ENCODE assay signal across 1 cellular context in the genomic region with DNA sequence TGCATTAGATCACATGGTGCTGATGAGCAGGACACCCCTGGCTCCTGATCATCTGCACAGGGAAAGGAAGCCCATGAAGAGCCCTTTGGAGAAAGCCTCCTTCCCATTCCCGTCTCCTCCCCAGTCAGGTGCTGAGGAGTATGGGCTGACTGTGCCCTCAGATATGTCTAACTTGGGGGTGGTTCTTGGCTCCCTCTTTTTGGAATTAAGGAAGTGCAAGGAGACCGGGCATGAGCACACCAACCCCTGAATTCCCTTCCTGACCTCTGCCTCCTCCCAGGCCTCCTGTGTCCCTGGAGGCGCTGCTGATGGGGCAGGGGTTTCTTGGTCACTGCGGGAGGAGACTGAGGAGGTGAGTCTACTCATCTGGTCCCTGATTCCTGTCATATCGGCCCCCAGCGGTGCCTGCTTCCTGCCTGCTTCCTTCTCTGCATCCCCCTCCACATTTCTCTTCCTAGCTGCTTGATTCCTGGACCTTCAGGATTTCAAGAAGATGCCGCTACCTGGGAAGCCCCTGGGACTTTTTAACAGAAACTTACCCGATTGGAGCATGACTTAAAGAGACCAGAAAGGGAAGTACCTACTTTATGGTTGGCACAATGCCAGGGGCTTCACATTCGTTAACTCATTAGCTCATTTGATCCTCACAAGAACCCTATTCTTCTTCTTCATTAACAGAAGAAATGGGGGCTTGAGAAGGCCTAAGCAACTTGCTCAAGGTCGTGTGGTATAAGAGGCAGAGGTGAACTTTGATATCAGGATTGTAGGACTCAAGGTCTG.
TF ChIP-seq lines count a peak whose summit lies in the region.

No MANE protein-coding gene starts in this region.

TF ChIP-seq in SK-N-SH, 30 proteins besides CTCF, POLR2A, EP300 and RAD21 (continued from another document):
- TF ChIP-seq, protein P1, sequence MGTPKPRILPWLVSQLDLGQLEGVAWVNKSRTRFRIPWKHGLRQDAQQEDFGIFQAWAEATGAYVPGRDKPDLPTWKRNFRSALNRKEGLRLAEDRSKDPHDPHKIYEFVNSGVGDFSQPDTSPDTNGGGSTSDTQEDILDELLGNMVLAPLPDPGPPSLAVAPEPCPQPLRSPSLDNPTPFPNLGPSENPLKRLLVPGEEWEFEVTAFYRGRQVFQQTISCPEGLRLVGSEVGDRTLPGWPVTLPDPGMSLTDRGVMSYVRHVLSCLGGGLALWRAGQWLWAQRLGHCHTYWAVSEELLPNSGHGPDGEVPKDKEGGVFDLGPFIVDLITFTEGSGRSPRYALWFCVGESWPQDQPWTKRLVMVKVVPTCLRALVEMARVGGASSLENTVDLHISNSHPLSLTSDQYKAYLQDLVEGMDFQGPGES (IDR thresholded peaks at IDR 0.05; ENCODE audit: low read depth, low read length), result no peak
- TF ChIP-seq GABPA (IDR thresholded peaks at IDR 0.05; ENCODE audit: low read depth) (no peak), NFIC (IDR thresholded peaks at IDR 0.05; ENCODE audit: borderline replicate concordance) (no peak), EZH2phosphoT487 (IDR thresholded peaks at IDR 0.05; ENCODE audit: borderline replicate concordance, low read depth) (no peak), RCOR1 (IDR thresholded peaks at IDR 0.05; ENCODE audit: low read length) (no peak), SMC3 (IDR thresholded peaks at IDR 0.05; ENCODE audit: low read depth, low read length) (no peak), GATA2 (CRISPR knock-in tag; IDR thresholded peaks at IDR 0.05) (no peak), POLR2AphosphoS5 (IDR thresholded peaks at IDR 0.05; ENCODE audit: low read depth, low read length) (no peak)
- TF ChIP-seq, protein P2, sequence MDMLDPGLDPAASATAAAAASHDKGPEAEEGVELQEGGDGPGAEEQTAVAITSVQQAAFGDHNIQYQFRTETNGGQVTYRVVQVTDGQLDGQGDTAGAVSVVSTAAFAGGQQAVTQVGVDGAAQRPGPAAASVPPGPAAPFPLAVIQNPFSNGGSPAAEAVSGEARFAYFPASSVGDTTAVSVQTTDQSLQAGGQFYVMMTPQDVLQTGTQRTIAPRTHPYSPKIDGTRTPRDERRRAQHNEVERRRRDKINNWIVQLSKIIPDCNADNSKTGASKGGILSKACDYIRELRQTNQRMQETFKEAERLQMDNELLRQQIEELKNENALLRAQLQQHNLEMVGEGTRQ (IDR thresholded peaks at IDR 0.05; ENCODE audit: borderline replicate concordance, low read depth, low read length), result no peak
